21 cellular contexts compared by ENCODE assay signal in the genomic region with DNA sequence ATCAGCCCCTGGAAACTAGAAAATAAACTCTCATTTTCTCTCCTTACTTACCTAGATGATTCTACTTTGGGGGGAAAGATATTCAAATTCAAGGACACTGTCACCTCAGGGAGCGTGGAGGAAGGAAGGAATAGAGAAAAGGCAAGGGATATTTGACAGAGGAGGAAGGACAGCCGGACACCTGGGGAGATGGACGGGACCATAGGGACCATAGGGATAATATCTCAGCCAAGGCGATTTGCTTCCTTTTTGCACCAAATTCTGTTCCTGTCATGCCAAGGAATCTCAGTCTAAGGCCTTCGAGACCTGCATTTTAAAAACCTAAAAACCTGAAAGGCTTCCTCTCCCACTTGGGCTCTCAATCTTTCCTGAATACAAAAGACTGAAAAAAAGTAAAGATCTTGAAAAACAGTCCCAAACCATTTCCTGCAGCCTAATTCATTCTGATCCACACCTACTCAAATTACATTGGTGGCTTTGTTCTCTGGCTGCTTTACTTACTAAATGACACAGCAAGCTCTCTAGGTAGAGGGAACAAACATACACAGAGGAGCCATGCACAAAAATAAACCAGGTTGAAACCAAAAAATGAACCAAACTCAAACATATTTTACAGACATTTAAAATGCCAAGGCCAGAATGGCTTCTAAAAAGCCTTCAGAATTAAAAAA.
A peak's percentile ranks its signal among the peaks of the same experiment; 100 is the strongest.
DNase-seq lines count a peak whose midpoint lies in the region; TF ChIP-seq lines count a peak whose summit lies in the region.
"Had no signal": no experiment of that assay in that cellular context is flagged by ENCODE, and none has a peak within 500 bp of the region (broad histone marks: within the 10 kb centered on the region; RNA-seq: fewer than 3 reads in every experiment).

No MANE protein-coding gene starts in this region.

- H3K36me3 ChIP-seq in endodermal cell (ENCODE audit: control insufficient read depth, insufficient read depth, low read length) (no peaks in the 10 kb centered on the region), neuronal stem cell (replicated peaks in 1 of 2; ENCODE audit: control insufficient read depth in 2 of 2, insufficient read depth in 2 of 2, low read length in 2 of 2) (no peaks in the 10 kb centered on the region)
- no peaks in the 10 kb centered on the region for H3K36me3 ChIP-seq in CD4-positive, alpha-beta memory T cell (ENCODE audit: insufficient read depth, low read length)
- H3K36me3 ChIP-seq: ascending aorta, left lung, upper lobe of right lung had no signal

- H2BK12ac ChIP-seq in neuronal stem cell (ENCODE audit: low read length): no peak overlapping the region

- no peaks in the 10 kb centered on the region for H3K79me1 ChIP-seq in neuronal stem cell (ENCODE audit: low read depth, low read length)

- no peak overlapping the region for H4K8ac ChIP-seq in neuronal stem cell (ENCODE audit: low read depth, low read length)

- no peak overlapping the region for H2BK120ac ChIP-seq in neuronal stem cell (ENCODE audit: low read depth, low read length)

- H3K9me3 Mint-ChIP-seq in endodermal cell: peaks cover 11% of the 10 kb centered on the region
- H3K9me3 Mint-ChIP-seq in CD4-positive, alpha-beta memory T cell: peaks cover 0 to 4% (median 0%) of the 10 kb centered on the region in 8 donors

- no peak overlapping the region for H2AK5ac ChIP-seq in neuronal stem cell (ENCODE audit: low read depth, low read length)

- CTCF ChIA-PET in CD4-positive, alpha-beta memory T cell (lab: Charles Lee; ENCODE audit: partially characterized antibody): no interaction called here

- H3K4me3 ChIP-seq in endodermal cell (ENCODE audit: low read length) (no peak overlapping the region), neuronal stem cell (ENCODE audit: low read length in 2 of 2) (no peak overlapping the region), foreskin fibroblast (ENCODE audit: low read depth in 1 of 2, low read length in 2 of 2) (no peak overlapping the region)
- H3K4me3 ChIP-seq in CD4-positive, alpha-beta memory T cell (ENCODE audit: low read length in 2 of 2): no peak overlapping the region
- H3K4me3 ChIP-seq: ascending aorta, K562, left lung, SK-N-MC, upper lobe of right lung had no signal

- no peak overlapping the region for H3K4ac ChIP-seq in neuronal stem cell (ENCODE audit: low read length)

- H3K9me3 ChIP-seq in endodermal cell (ENCODE audit: control insufficient read depth, low read length) (peaks cover 10% of the 10 kb centered on the region), neuronal stem cell (replicated peaks in 1 of 2; ENCODE audit: control insufficient read depth in 2 of 2, insufficient read depth in 1 of 2, low read depth in 1 of 2, low read length in 2 of 2) (peaks cover 0 to 7% of the 10 kb centered on the region in 2 donors)
- no peaks in the 10 kb centered on the region for H3K9me3 ChIP-seq in CD4-positive, alpha-beta memory T cell (ENCODE audit: control insufficient read depth in 1 of 2, low read length in 2 of 2)
- H3K9me3 ChIP-seq: ascending aorta, left lung, upper lobe of right lung had no signal

- DNase-seq in DMS79 treated with DMSO at 0.1 percent for 48 hours (lab: John Stamatoyannopoulos, UW) (peak; percentile 17), DMS79 (lab: John Stamatoyannopoulos, UW) (no peak), NCI-H146 (lab: John Stamatoyannopoulos, UW) (peak; percentile 70), endodermal cell (no peak), neuronal stem cell (ENCODE audit: low spot score) (peak; percentile 18), foreskin fibroblast (no peak), COLO668 (lab: John Stamatoyannopoulos, UW; ENCODE audit: unreplicated experiment) (no peak)
- no peak for DNase-seq in CD4-positive, alpha-beta memory T cell
- DNase-seq: 8988T; activated effector memory CD4-positive, alpha-beta T cell treated with anti-CD3 and anti-CD28 coated beads, Interleukin-2, amount 50 U/mL, for 16 hours; erythroblast; GF-D8; GOT3; left lung; naive thymus-derived CD8-positive, alpha-beta T cell; OCI-M1; stimulated activated CD4-positive, alpha-beta T cell treated with anti-CD3 and anti-CD28 coated beads, Interleukin-2, amount 100 ng/mL, for 48 hours; upper lobe of right lung had no signal

- intact Hi-C loops in CD4-positive, alpha-beta memory T cell (cut with micrococcal nuclease): no loop called here

- POLR2A ChIA-PET in CD4-positive, alpha-beta memory T cell (lab: Charles Lee; ENCODE audit: partially characterized antibody): no interaction called here

- no peak overlapping the region for H3K18ac ChIP-seq in neuronal stem cell (ENCODE audit: low read length)

- H3K27me3 Mint-ChIP-seq in endodermal cell (ENCODE audit: insufficient read depth): no peaks in the 10 kb centered on the region
- peaks cover 0 to 2% of the 10 kb centered on the region in 2 donors for H3K27me3 Mint-ChIP-seq in CD4-positive, alpha-beta memory T cell

- H3K27me3 ChIP-seq in endodermal cell (ENCODE audit: control insufficient read depth, insufficient read depth, low read length, poor library complexity, severe bottlenecking) (no peaks in the 10 kb centered on the region), neuronal stem cell (ENCODE audit: control insufficient read depth in 3 of 3, insufficient read depth in 3 of 3, low read depth in 1 of 3, low read length in 3 of 3) (no peaks in the 10 kb centered on the region)
- H3K27me3 ChIP-seq in CD4-positive, alpha-beta memory T cell (ENCODE audit: insufficient read depth, low read length): no peaks in the 10 kb centered on the region
- H3K27me3 ChIP-seq: ascending aorta, left lung, upper lobe of right lung had no signal

- peak overlapping the region; percentile 79 for H3K27ac Mint-ChIP-seq in endodermal cell
- no peak overlapping the region for H3K27ac Mint-ChIP-seq in CD4-positive, alpha-beta memory T cell
- H3K27ac Mint-ChIP-seq: naive thymus-derived CD8-positive, alpha-beta T cell had no signal

- H2AFZ ChIP-seq in neuronal stem cell (ENCODE audit: low read length): peak overlapping the region; percentile 72

- H2BK15ac ChIP-seq in neuronal stem cell (ENCODE audit: low read length): no peak overlapping the region

- H3K9ac ChIP-seq in endodermal cell (ENCODE audit: extremely low read depth, low read length, poor library complexity, severe bottlenecking) (no peak overlapping the region), neuronal stem cell (ENCODE audit: low read depth, low read length, poor library complexity) (no peak overlapping the region)

- H3K14ac ChIP-seq in neuronal stem cell (ENCODE audit: low read length): no peak overlapping the region

- H3K4me1 Mint-ChIP-seq in endodermal cell: peaks cover 18% of the 10 kb centered on the region
- H3K4me1 Mint-ChIP-seq in CD4-positive, alpha-beta memory T cell: no peaks in the 10 kb centered on the region
- H3K4me1 Mint-ChIP-seq: naive thymus-derived CD8-positive, alpha-beta T cell had no signal

- peaks cover 3% of the 10 kb centered on the region for H3K4me1 ChIP-seq in endodermal cell (ENCODE audit: control insufficient read depth, insufficient read depth, low read length)
- peaks cover 3 to 9% of the 10 kb centered on the region in 2 donors for H3K4me1 ChIP-seq in neuronal stem cell (ENCODE audit: control insufficient read depth in 2 of 2, insufficient read depth in 1 of 2, low read depth in 1 of 2, low read length in 2 of 2)
- H3K4me1 ChIP-seq in CD4-positive, alpha-beta memory T cell (ENCODE audit: insufficient read depth, low read length): no peaks in the 10 kb centered on the region
- H3K4me1 ChIP-seq: ascending aorta, left lung, upper lobe of right lung had no signal

- no peak overlapping the region for H3K4me2 ChIP-seq in neuronal stem cell (ENCODE audit: insufficient read depth, low read length, poor library complexity, severe bottlenecking)

- no peak overlapping the region for H4K91ac ChIP-seq in neuronal stem cell (ENCODE audit: low read depth, low read length, poor library complexity)

- no peak overlapping the region for H3K23ac ChIP-seq in neuronal stem cell (ENCODE audit: low read depth, low read length, poor library complexity)

- TF ChIP-seq CTCF in endodermal cell (conservative IDR thresholded peaks at IDR 0.05) (no peak), foreskin fibroblast (IDR thresholded peaks at IDR 0.05; ENCODE audit: low read depth, low read length) (no peak)

- no peak overlapping the region for H3K27ac ChIP-seq in endodermal cell (ENCODE audit: low read depth, low read length)
- peak overlapping the region; percentile 18 for H3K27ac ChIP-seq in neuronal stem cell (replicated peaks; ENCODE audit: low read length)
- H3K27ac ChIP-seq in CD4-positive, alpha-beta memory T cell (ENCODE audit: low read depth, low read length): no peak overlapping the region
- H3K27ac ChIP-seq: ascending aorta, left lung, SK-N-MC, upper lobe of right lung had no signal

- no peak overlapping the region for H3K4me3 Mint-ChIP-seq in endodermal cell
- H3K4me3 Mint-ChIP-seq in CD4-positive, alpha-beta memory T cell: no peak overlapping the region
- H3K4me3 Mint-ChIP-seq: naive thymus-derived CD8-positive, alpha-beta T cell had no signal

- no peak overlapping the region for H2BK5ac ChIP-seq in neuronal stem cell (ENCODE audit: low read length)

- H3K36me3 Mint-ChIP-seq in endodermal cell (ENCODE audit: low read depth): no peaks in the 10 kb centered on the region
- no peaks in the 10 kb centered on the region for H3K36me3 Mint-ChIP-seq in CD4-positive, alpha-beta memory T cell
- H3K36me3 Mint-ChIP-seq: naive thymus-derived CD8-positive, alpha-beta T cell had no signal

- 45 to 50% methylated on average over 4 to 5 of the region's 5 CpGs for WGBS in endodermal cell (ENCODE audit: insufficient coverage in 1 of 2, insufficient read length in 1 of 2), 2 experiments
- WGBS in neuronal stem cell (ENCODE audit: extremely low coverage in 2 of 2, insufficient read length in 2 of 2, insufficient replicate concordance in 1 of 2), 2 donors: no CpG with 5 or more reads among the region's 5 CpGs

Comparison
In these comparisons a context has a peak if more than half of its experiments do, and no peak if none do; other contexts are left out.
1. DNase-seq: peak in DMS79 treated with DMSO at 0.1 percent for 48 hours (single experiment), NCI-H146 (single experiment) and neuronal stem cell (single experiment); none in DMS79 (single experiment), endodermal cell (single experiment), CD4-positive, alpha-beta memory T cell (0 of 5), foreskin fibroblast (0 of 2) and COLO668 (single experiment).